ENCODE assay signal across 8 cellular contexts in the genomic region with DNA sequence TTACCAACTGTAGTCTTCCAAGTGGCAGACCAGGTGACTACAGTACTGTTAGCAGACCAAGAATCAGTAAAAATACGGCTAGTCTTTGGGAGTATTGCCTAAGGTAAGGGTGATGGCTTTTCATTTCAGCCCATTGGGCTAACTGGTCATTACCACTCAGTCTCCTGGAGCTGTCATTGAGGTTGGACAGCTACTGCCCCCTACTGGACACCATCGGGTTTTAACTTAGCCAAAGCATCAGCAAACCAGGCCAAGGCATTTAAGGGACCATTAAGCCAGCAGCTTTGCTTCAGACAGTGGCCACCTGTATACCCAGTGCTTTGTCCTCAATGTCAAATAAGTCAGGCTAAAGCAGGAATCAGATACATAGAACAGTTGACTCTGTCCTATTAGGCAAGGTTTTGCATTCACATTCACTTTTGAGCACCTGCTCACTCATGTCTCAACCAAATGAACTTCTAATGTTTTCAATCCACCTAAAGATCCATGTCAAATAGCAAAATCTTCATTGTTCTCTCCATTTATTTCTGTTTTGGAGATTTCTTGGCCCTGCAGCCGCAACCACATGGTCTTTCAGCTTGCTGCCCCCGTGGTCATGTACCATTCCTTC.
A peak's percentile ranks its signal among the peaks of the same experiment; 100 is the strongest.
DNase-seq lines count a peak whose midpoint lies in the region; ATAC-seq and TF ChIP-seq lines count a peak whose summit lies in the region.

No MANE protein-coding gene starts in this region.

- H3K27ac ChIP-seq in esophagus squamous epithelium (no peak overlapping the region), testis (no peak overlapping the region)

- H3K27me3 Mint-ChIP-seq in nephron progenitor cell (ENCODE audit: low read depth, poor library complexity), result no peaks in the 10 kb centered on the region

- in situ Hi-C loops in G401 (cut with HindIII; ENCODE audit: low sequenced_read_pairs), result no loop called here

- H3K4me3 ChIP-seq in NB4 (ENCODE audit: low read depth, low read length), result no peak overlapping the region
- no peak overlapping the region for H3K4me3 ChIP-seq in esophagus squamous epithelium
- H3K4me3 ChIP-seq in testis, result no peak overlapping the region

- peak; percentile 25 for DNase-seq in G401 (ENCODE audit: low spot score)
- peak; percentile 68 for DNase-seq in NB4 (ENCODE audit: low read depth)
- peak; percentile 9 to 28 for DNase-seq in activated CD8-positive, alpha-beta memory T cell treated with anti-CD3 and anti-CD28 coated beads for 4 hours (ENCODE audit: low read depth in 2 of 2)
- no peak for DNase-seq in esophagus squamous epithelium (lab: John Stamatoyannopoulos, UW)
- DNase-seq in nephron progenitor cell, result peak; percentile 33
- DNase-seq in testis, result peak; percentile 79
- no peak for DNase-seq in LoVo (ENCODE audit: low spot score)

- no peak overlapping the region for H3K27ac Mint-ChIP-seq in nephron progenitor cell

- H3K4me1 ChIP-seq in esophagus squamous epithelium (no peaks in the 10 kb centered on the region), testis (no peaks in the 10 kb centered on the region)

- no peaks in the 10 kb centered on the region for H3K4me1 Mint-ChIP-seq in nephron progenitor cell

- peak; percentile 64 for TF ChIP-seq CTCF in NB4 (IDR thresholded peaks at IDR 0.05; ENCODE audit: low read depth, low read length)
- TF ChIP-seq CTCF in esophagus squamous epithelium (IDR thresholded peaks at IDR 0.05), result peak; percentile 24 to 72 (median 56)
- TF ChIP-seq CTCF in nephron progenitor cell (IDR thresholded peaks at IDR 0.05), result peak; percentile 50
- peak in 2 of 3 experiments; percentile 39 to 60 for TF ChIP-seq CTCF in testis (IDR thresholded peaks at IDR 0.05)

- H3K36me3 ChIP-seq in esophagus squamous epithelium (peaks cover 0 to 7% (median 0%) of the 10 kb centered on the region in 3 donors), testis (ENCODE audit: low read depth, missing control alignments) (no peaks in the 10 kb centered on the region)

- whole genome bisulfite sequencing in esophagus squamous epithelium, 2 donors, result 70 to 97% methylated on average over 3 to 4 of the region's 4 CpGs
- 77 to 85% methylated on average over 4 of the region's 4 CpGs for WGBS in testis, 2 donors

- H3K9me3 ChIP-seq in esophagus squamous epithelium (no peaks in the 10 kb centered on the region), testis (no peaks in the 10 kb centered on the region)

- peak; percentile 57 for ATAC-seq in GM21786 (IDR thresholded peaks at IDR 0.05; ENCODE audit: unreplicated experiment)

- no peak overlapping the region for H3K4me3 Mint-ChIP-seq in nephron progenitor cell

- no peaks in the 10 kb centered on the region for H3K9me3 Mint-ChIP-seq in nephron progenitor cell

- no peaks in the 10 kb centered on the region for H3K36me3 Mint-ChIP-seq in nephron progenitor cell (ENCODE audit: low read depth)

- intact Hi-C loops in esophagus squamous epithelium (cut with DNase I), result loop anchor here (5.0 kb wide), 1 partner anchor 189 kb away; no protein-coding TSS in a partner anchor
- intact Hi-C loops in testis (cut with DNase I; ENCODE audit: low total_unique reads), result no loop called here

- TF ChIP-seq POLR2A in NB4 (IDR thresholded peaks at IDR 0.05; ENCODE audit: extremely low read depth, insufficient read length) (no peak), esophagus squamous epithelium (IDR thresholded peaks at IDR 0.05) (no peak), testis (IDR thresholded peaks at IDR 0.05) (no peak)

- H3K27me3 ChIP-seq in esophagus squamous epithelium (no peaks in the 10 kb centered on the region), testis (no peaks in the 10 kb centered on the region)

Comparison
In these comparisons a context has a peak if more than half of its experiments do, and no peak if none do; other contexts are left out.
1. DNase-seq: peak in G401 (single experiment), NB4 (single experiment), activated CD8-positive, alpha-beta memory T cell treated with anti-CD3 and anti-CD28 coated beads for 4 hours (2 of 2), nephron progenitor cell (single experiment) and testis (single experiment); none in esophagus squamous epithelium (single experiment) and LoVo (single experiment).
2. Peak in every context shown above with its lines, with median percentiles within 50 percentile points of each other: CTCF ChIP-seq.